23 cellular contexts compared by ENCODE assay signal in genomic region chr20:51634877-51635276, GRCh38.
DNase-seq lines count a peak whose midpoint lies in the region; ATAC-seq, FAIRE-seq and TF ChIP-seq lines count a peak whose summit lies in the region.
"Had no signal": no experiment of that assay in that cellular context is flagged by ENCODE, and none has a peak within 500 bp of the region (broad histone marks: within the 10 kb centered on the region; RNA-seq: fewer than 3 reads in every experiment).

No MANE protein-coding gene starts in this region.

- no peak for DNase-seq in activated CD4-positive, alpha-beta memory T cell treated with anti-CD3 and anti-CD28 coated beads for 36 hours
- no peak for DNase-seq in activated CD4-positive, alpha-beta memory T cell treated with anti-CD3 and anti-CD28 coated beads, Interleukin-2, amount 10 ng/mL, durations not matched to agents 7 days and 5 days
- no peak for DNase-seq in stimulated activated naive CD8-positive, alpha-beta T cell treated with anti-CD3 and anti-CD28 coated beads, Interleukin-15, Interleukin-2, amounts not matched to agents 100 U/mL and 50 U/mL, for 24 hours
- no peak for DNase-seq in activated T-helper 1 cell treated with anti-CD3 and anti-CD28 coated beads, Interleukin-12 subunit alpha, Interleukin-12 subunit beta, Interleukin-2, Interleukin-4 antibody, amounts not matched to agents 30 ng/mL and 10 ng/mL and 1 ng/mL, durations not matched to agents 14 hours and 24 hours and 36 hours (ENCODE audit: low spot score)
- no peak for DNase-seq in Ammon's horn (ENCODE audit: low spot score)
- DNase-seq in GM12891 (ENCODE audit: insufficient read length, low spot score) = no peak
- DNase-seq: 8988T; C1 segment of cervical spinal cord; CD4-positive, alpha-beta memory T cell; COR-L47; DMS53; GF-D8; HCEC 1CT; KBM-7; NCI-H2029; NCI-H446; NCI-H524 treated with DMSO at 0.1 percent for 48 hours; NCI-H774; SK-N-SH had no signal

- CTCF ChIA-PET in activated CD4-positive, alpha-beta memory T cell treated with anti-CD3 and anti-CD28 coated beads for 36 hours (lab: Charles Lee) = no interaction called here
- CTCF ChIA-PET in activated CD4-positive, alpha-beta memory T cell treated with anti-CD3 and anti-CD28 coated beads, Interleukin-2, amount 10 ng/mL, durations not matched to agents 7 days and 5 days (lab: Charles Lee) = no interaction called here

- peaks cover 69% of the 10 kb centered on the region for H3K4me1 Mint-ChIP-seq in activated CD4-positive, alpha-beta memory T cell treated with anti-CD3 and anti-CD28 coated beads for 36 hours (ENCODE audit: low read depth)
- peaks cover 68% of the 10 kb centered on the region for H3K4me1 Mint-ChIP-seq in activated CD4-positive, alpha-beta memory T cell treated with anti-CD3 and anti-CD28 coated beads, Interleukin-2, amount 10 ng/mL, durations not matched to agents 7 days and 5 days
- H3K4me1 Mint-ChIP-seq in stimulated activated naive CD8-positive, alpha-beta T cell treated with anti-CD3 and anti-CD28 coated beads, Interleukin-15, Interleukin-2, amounts not matched to agents 100 ng/mL and 50 ng/mL, for 24 hours (ENCODE audit: low read depth) = peaks cover 31% of the 10 kb centered on the region
- H3K4me1 Mint-ChIP-seq in activated T-helper 1 cell treated with anti-CD3 and anti-CD28 coated beads, Interleukin-12 subunit alpha, Interleukin-12 subunit beta, Interleukin-2, Interleukin-4 antibody, amounts not matched to agents 30 ng/mL and 10 ng/mL and 1 ng/mL, durations not matched to agents 14 hours and 24 hours and 36 hours (ENCODE audit: low read depth) = peaks cover 21% of the 10 kb centered on the region

- intact Hi-C loops in activated CD4-positive, alpha-beta memory T cell treated with anti-CD3 and anti-CD28 coated beads for 36 hours (cut with micrococcal nuclease) = loop anchor here (5.0 to 10.0 kb wide), 2 partner anchors 38 to 570 kb away; no protein-coding TSS in a partner anchor
- intact Hi-C loops in activated T-helper 1 cell treated with anti-CD3 and anti-CD28 coated beads, Interleukin-12 subunit alpha, Interleukin-12 subunit beta, Interleukin-2, Interleukin-4 antibody, amounts not matched to agents 30 ng/mL and 10 ng/mL and 1 ng/mL, durations not matched to agents 14 hours and 24 hours and 36 hours (cut with micrococcal nuclease) = loop anchor here (10.0 kb wide), 1 partner anchor 130 kb away; the partner anchor contains the start of gene ATP9A

- no peak for TF ChIP-seq POLR2A in GM12891 (IDR thresholded peaks at IDR 0.05; ENCODE audit: low read depth, low read length)

- peak overlapping the region; percentile 38 for H3K27ac Mint-ChIP-seq in activated CD4-positive, alpha-beta memory T cell treated with anti-CD3 and anti-CD28 coated beads for 36 hours
- H3K27ac Mint-ChIP-seq in activated CD4-positive, alpha-beta memory T cell treated with anti-CD3 and anti-CD28 coated beads, Interleukin-2, amount 10 ng/mL, durations not matched to agents 7 days and 5 days = no peak overlapping the region
- H3K27ac Mint-ChIP-seq in stimulated activated naive CD8-positive, alpha-beta T cell treated with anti-CD3 and anti-CD28 coated beads, Interleukin-15, Interleukin-2, amounts not matched to agents 100 ng/mL and 50 ng/mL, for 24 hours = peak overlapping the region; percentile 84
- H3K27ac Mint-ChIP-seq in activated T-helper 1 cell treated with anti-CD3 and anti-CD28 coated beads, Interleukin-12 subunit alpha, Interleukin-12 subunit beta, Interleukin-2, Interleukin-4 antibody, amounts not matched to agents 30 ng/mL and 10 ng/mL and 1 ng/mL, durations not matched to agents 14 hours and 24 hours and 36 hours = peak overlapping the region; percentile 12

- ATAC-seq in stimulated activated naive CD8-positive, alpha-beta T cell treated with anti-CD3 and anti-CD28 coated beads, Interleukin-15, Interleukin-2, amounts not matched to agents 100 U/mL and 50 U/mL, for 24 hours = no peak
- ATAC-seq in HG03442 (IDR thresholded peaks at IDR 0.05; ENCODE audit: unreplicated experiment) = no peak

- no peak overlapping the region for H3K4me3 Mint-ChIP-seq in activated CD4-positive, alpha-beta memory T cell treated with anti-CD3 and anti-CD28 coated beads for 36 hours
- no peak overlapping the region for H3K4me3 Mint-ChIP-seq in activated CD4-positive, alpha-beta memory T cell treated with anti-CD3 and anti-CD28 coated beads, Interleukin-2, amount 10 ng/mL, durations not matched to agents 7 days and 5 days
- H3K4me3 Mint-ChIP-seq in stimulated activated naive CD8-positive, alpha-beta T cell treated with anti-CD3 and anti-CD28 coated beads, Interleukin-15, Interleukin-2, amounts not matched to agents 100 ng/mL and 50 ng/mL, for 24 hours = no peak overlapping the region
- H3K4me3 Mint-ChIP-seq in activated T-helper 1 cell treated with anti-CD3 and anti-CD28 coated beads, Interleukin-12 subunit alpha, Interleukin-12 subunit beta, Interleukin-2, Interleukin-4 antibody, amounts not matched to agents 30 ng/mL and 10 ng/mL and 1 ng/mL, durations not matched to agents 14 hours and 24 hours and 36 hours = no peak overlapping the region
- H3K4me3 Mint-ChIP-seq: CD4-positive, alpha-beta memory T cell had no signal

- H3K36me3 Mint-ChIP-seq in activated CD4-positive, alpha-beta memory T cell treated with anti-CD3 and anti-CD28 coated beads for 36 hours = no peaks in the 10 kb centered on the region
- H3K36me3 Mint-ChIP-seq in activated CD4-positive, alpha-beta memory T cell treated with anti-CD3 and anti-CD28 coated beads, Interleukin-2, amount 10 ng/mL, durations not matched to agents 7 days and 5 days (ENCODE audit: low read depth) = no peaks in the 10 kb centered on the region
- no peaks in the 10 kb centered on the region for H3K36me3 Mint-ChIP-seq in stimulated activated naive CD8-positive, alpha-beta T cell treated with anti-CD3 and anti-CD28 coated beads, Interleukin-15, Interleukin-2, amounts not matched to agents 100 ng/mL and 50 ng/mL, for 24 hours (ENCODE audit: low read depth)
- no peaks in the 10 kb centered on the region for H3K36me3 Mint-ChIP-seq in activated T-helper 1 cell treated with anti-CD3 and anti-CD28 coated beads, Interleukin-12 subunit alpha, Interleukin-12 subunit beta, Interleukin-2, Interleukin-4 antibody, amounts not matched to agents 30 ng/mL and 10 ng/mL and 1 ng/mL, durations not matched to agents 14 hours and 24 hours and 36 hours (ENCODE audit: low read depth)
- H3K36me3 Mint-ChIP-seq: CD4-positive, alpha-beta memory T cell had no signal

- POLR2A ChIA-PET in activated CD4-positive, alpha-beta memory T cell treated with anti-CD3 and anti-CD28 coated beads for 36 hours (lab: Charles Lee) = interaction anchor here (0.9 kb wide), 1 partner anchor 26 kb away, joined by 3 read pairs; no protein-coding TSS in a partner anchor
- POLR2A ChIA-PET in activated CD4-positive, alpha-beta memory T cell treated with anti-CD3 and anti-CD28 coated beads, Interleukin-2, amount 10 ng/mL, durations not matched to agents 7 days and 5 days (lab: Charles Lee) = no interaction called here

- H3K9me3 Mint-ChIP-seq in activated CD4-positive, alpha-beta memory T cell treated with anti-CD3 and anti-CD28 coated beads for 36 hours = no peaks in the 10 kb centered on the region
- H3K9me3 Mint-ChIP-seq in activated CD4-positive, alpha-beta memory T cell treated with anti-CD3 and anti-CD28 coated beads, Interleukin-2, amount 10 ng/mL, durations not matched to agents 7 days and 5 days = no peaks in the 10 kb centered on the region
- no peaks in the 10 kb centered on the region for H3K9me3 Mint-ChIP-seq in stimulated activated naive CD8-positive, alpha-beta T cell treated with anti-CD3 and anti-CD28 coated beads, Interleukin-15, Interleukin-2, amounts not matched to agents 100 ng/mL and 50 ng/mL, for 24 hours
- H3K9me3 Mint-ChIP-seq in activated T-helper 1 cell treated with anti-CD3 and anti-CD28 coated beads, Interleukin-12 subunit alpha, Interleukin-12 subunit beta, Interleukin-2, Interleukin-4 antibody, amounts not matched to agents 30 ng/mL and 10 ng/mL and 1 ng/mL, durations not matched to agents 14 hours and 24 hours and 36 hours = no peaks in the 10 kb centered on the region
- H3K9me3 Mint-ChIP-seq: CD4-positive, alpha-beta memory T cell had no signal

- peaks cover 25% of the 10 kb centered on the region for H3K27me3 Mint-ChIP-seq in activated CD4-positive, alpha-beta memory T cell treated with anti-CD3 and anti-CD28 coated beads for 36 hours
- peaks cover 12% of the 10 kb centered on the region for H3K27me3 Mint-ChIP-seq in activated CD4-positive, alpha-beta memory T cell treated with anti-CD3 and anti-CD28 coated beads, Interleukin-2, amount 10 ng/mL, durations not matched to agents 7 days and 5 days
- H3K27me3 Mint-ChIP-seq in stimulated activated naive CD8-positive, alpha-beta T cell treated with anti-CD3 and anti-CD28 coated beads, Interleukin-15, Interleukin-2, amounts not matched to agents 100 ng/mL and 50 ng/mL, for 24 hours = peaks cover 33% of the 10 kb centered on the region
- H3K27me3 Mint-ChIP-seq in activated T-helper 1 cell treated with anti-CD3 and anti-CD28 coated beads, Interleukin-12 subunit alpha, Interleukin-12 subunit beta, Interleukin-2, Interleukin-4 antibody, amounts not matched to agents 30 ng/mL and 10 ng/mL and 1 ng/mL, durations not matched to agents 14 hours and 24 hours and 36 hours (ENCODE audit: insufficient read depth) = peaks cover 10% of the 10 kb centered on the region

- no peak for FAIRE-seq in GM12891 (lab: Jason Lieb, UNC)
- FAIRE-seq: GM12892, H1 had no signal

TF ChIP-seq in GM12891, 5 proteins besides CTCF, POLR2A, EP300 and RAD21:
- TF ChIP-seq POU2F2 (IDR thresholded peaks at IDR 0.05; ENCODE audit: low read depth, low read length) (no peak), TAF1 (IDR thresholded peaks at IDR 0.05; ENCODE audit: low read depth, low read length) (no peak), POLR2AphosphoS5 (IDR thresholded peaks at IDR 0.05; ENCODE audit: low read depth, low read length) (no peak), SPI1 (IDR thresholded peaks at IDR 0.05; ENCODE audit: low read depth, low read length) (no peak), PAX5 (IDR thresholded peaks at IDR 0.05; ENCODE audit: insufficient read depth, low read length, severe bottlenecking) (no peak)
